ENCODE assay signal across 8 cellular contexts in the genomic region with DNA sequence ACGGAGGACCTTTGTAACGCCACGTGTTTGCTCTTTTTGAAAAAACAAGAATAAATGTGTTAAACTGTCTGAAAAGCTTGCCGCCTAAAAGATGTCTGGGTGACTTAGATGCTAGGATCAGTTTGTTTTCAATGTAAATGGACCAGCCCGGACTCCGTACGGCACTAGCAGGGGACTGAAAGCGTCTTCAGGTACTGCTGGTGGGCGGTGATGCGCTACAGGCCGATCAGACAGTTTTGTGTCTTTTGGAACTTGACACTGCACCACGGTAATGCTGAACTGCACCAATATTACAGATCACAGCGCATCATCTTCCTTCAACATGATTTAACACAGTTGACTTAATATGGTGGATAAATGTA.
DNase-seq lines count a peak whose midpoint lies in the region; TF ChIP-seq lines count a peak whose summit lies in the region.

No MANE protein-coding gene starts in this region.

- no peaks in the 10 kb centered on the region for H3K9me3 ChIP-seq in WERI-Rb-1 (ENCODE audit: severe bottlenecking)
- H3K9me3 ChIP-seq in effector memory CD4-positive, alpha-beta T cell (ENCODE audit: control insufficient read depth, low read length) = no peaks in the 10 kb centered on the region

- H3K4me1 ChIP-seq in effector memory CD4-positive, alpha-beta T cell (ENCODE audit: control insufficient read depth, insufficient read depth, low read length, poor library complexity, severe bottlenecking) = peaks cover 4% of the 10 kb centered on the region

- H3K27ac ChIP-seq in WERI-Rb-1 = peak overlapping the region; percentile 83
- H3K27ac ChIP-seq in effector memory CD4-positive, alpha-beta T cell (ENCODE audit: insufficient read depth, low read length, poor library complexity, severe bottlenecking) = peak overlapping the region; percentile 91

- no peak for TF ChIP-seq CTCF in GM12865 (IDR thresholded peaks at IDR 0.05; ENCODE audit: insufficient read depth, low read depth, low read length, missing control alignments)
- no peak for TF ChIP-seq CTCF in WERI-Rb-1 (IDR thresholded peaks at IDR 0.05; ENCODE audit: low read depth, low read length)

- H3K27me3 ChIP-seq in WERI-Rb-1 (ENCODE audit: insufficient read depth, low read depth, severe bottlenecking) = no peaks in the 10 kb centered on the region
- H3K27me3 ChIP-seq in effector memory CD4-positive, alpha-beta T cell (replicated peaks; ENCODE audit: control insufficient read depth, insufficient read depth, low read length, poor library complexity, severe bottlenecking) = no peaks in the 10 kb centered on the region

- H3K36me3 ChIP-seq in WERI-Rb-1 = no peaks in the 10 kb centered on the region
- no peaks in the 10 kb centered on the region for H3K36me3 ChIP-seq in effector memory CD4-positive, alpha-beta T cell (ENCODE audit: control insufficient read depth, insufficient read depth, low read length)

- H3K4me3 ChIP-seq in GM12865 (ENCODE audit: low read depth, low read length) (peak overlapping the region; percentile 89), WERI-Rb-1 (ENCODE audit: low read depth, low read length) (peak overlapping the region; percentile 80)
- H3K4me3 ChIP-seq in effector memory CD4-positive, alpha-beta T cell (ENCODE audit: insufficient read depth, low read depth, low read length, poor library complexity, severe bottlenecking) = peak overlapping the region; percentile 79

- DNase-seq in GM12865 (ENCODE audit: low read depth) = peak; percentile 70
- peak; percentile 15 for DNase-seq in HS-27A (ENCODE audit: low read depth)
- DNase-seq in WERI-Rb-1 = no peak
- no peak for DNase-seq in effector memory CD4-positive, alpha-beta T cell
- peak; percentile 45 for DNase-seq in midbrain (lab: John Stamatoyannopoulos, UW)
- DNase-seq in superior temporal gyrus (ENCODE audit: extremely low spot score) = peak; percentile 69
- no peak for DNase-seq in NCI-H187 treated with DMSO at 0.1 percent for 48 hours (lab: John Stamatoyannopoulos, UW)
- DNase-seq in 8988T = no peak

Comparison
In these comparisons a context has a peak if more than half of its experiments do, and no peak if none do; other contexts are left out.
1. DNase-seq: peak in GM12865 (single experiment), HS-27A (single experiment), midbrain (single experiment) and superior temporal gyrus (single experiment); none in WERI-Rb-1 (single experiment), effector memory CD4-positive, alpha-beta T cell (0 of 3), NCI-H187 treated with DMSO at 0.1 percent for 48 hours (single experiment) and 8988T (single experiment).
2. Peak in every context shown above with its lines, with median percentiles within 50 percentile points of each other: H3K4me3 ChIP-seq.